8 cellular contexts compared by ENCODE assay signal in the genomic region with DNA sequence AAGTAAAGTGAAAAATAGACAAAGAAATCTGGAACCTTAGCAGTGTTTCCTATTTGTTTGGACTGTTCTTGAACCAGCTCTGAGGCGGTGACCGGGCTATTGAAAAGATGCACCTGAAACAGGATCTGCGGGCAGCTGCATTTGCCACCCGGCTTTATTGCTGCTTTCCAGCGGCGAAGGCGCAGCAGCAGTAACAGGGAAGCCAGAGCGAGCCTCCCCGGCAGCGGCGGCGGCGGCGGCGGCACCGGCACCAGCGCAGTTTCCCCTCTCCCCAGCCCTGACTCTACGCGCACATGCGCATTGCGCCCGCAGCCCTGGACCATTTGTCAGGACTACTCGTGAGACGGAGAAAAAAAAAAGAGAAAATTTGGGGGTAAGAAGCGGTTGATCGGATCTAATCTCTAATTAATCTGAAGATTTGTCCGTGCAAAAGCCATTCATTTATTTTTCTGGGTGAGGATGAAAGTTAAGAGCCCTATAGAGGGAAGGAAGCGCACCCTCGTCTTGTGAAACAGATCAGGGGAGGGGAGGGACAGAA. TPM values are rescaled to one million over a fixed set of nuclear protein-coding genes. Genes with fewer than 3 reads are reported as not detected.
DNase-seq lines count a peak whose midpoint lies in the region; ATAC-seq, FAIRE-seq and TF ChIP-seq lines count a peak whose summit lies in the region.

A gene (plus strand): TSS at position 290 of the 538 bp plus-strand sequence. CDS start 24,119 bp downstream, outside the sequence.

- no peaks in the 10 kb centered on the region for H3K9me3 Mint-ChIP-seq in activated T-helper 2 cell treated with anti-CD3 and anti-CD28 coated beads, Interferon-gamma antibody, Interleukin-2, Interleukin-4, amounts not matched to agents 10 μg/mL and 5 μg/mL and 100 μg/mL, durations not matched to agents 14 hours and 24 hours and 36 hours
- H3K9me3 Mint-ChIP-seq in natural killer cell: no peaks in the 10 kb centered on the region
- no peaks in the 10 kb centered on the region for H3K9me3 Mint-ChIP-seq in stimulated activated memory B cell treated with anti-CD40 and anti-IgM and Interleukin-4, amounts not matched to agents 10 μg/mL and 1 μg/mL and 100 μg/mL, for 72 hours

- peaks cover 21% of the 10 kb centered on the region for H3K27me3 Mint-ChIP-seq in activated T-helper 2 cell treated with anti-CD3 and anti-CD28 coated beads, Interferon-gamma antibody, Interleukin-2, Interleukin-4, amounts not matched to agents 10 μg/mL and 5 μg/mL and 100 μg/mL, durations not matched to agents 14 hours and 24 hours and 36 hours (ENCODE audit: low read depth)
- no peaks in the 10 kb centered on the region for H3K27me3 Mint-ChIP-seq in natural killer cell (ENCODE audit: low read depth in 2 of 2)
- no peaks in the 10 kb centered on the region for H3K27me3 Mint-ChIP-seq in stimulated activated memory B cell treated with anti-CD40 and anti-IgM and Interleukin-4, amounts not matched to agents 10 μg/mL and 1 μg/mL and 100 μg/mL, for 72 hours

- H3K27ac Mint-ChIP-seq in activated T-helper 2 cell treated with anti-CD3 and anti-CD28 coated beads, Interferon-gamma antibody, Interleukin-2, Interleukin-4, amounts not matched to agents 10 μg/mL and 5 μg/mL and 100 μg/mL, durations not matched to agents 14 hours and 24 hours and 36 hours: peak within 1 kb of the TSS; percentile 93
- peak within 1 kb of the TSS; percentile 86 to 94 for H3K27ac Mint-ChIP-seq in natural killer cell
- H3K27ac Mint-ChIP-seq in stimulated activated memory B cell treated with anti-CD40 and anti-IgM and Interleukin-4, amounts not matched to agents 10 μg/mL and 1 μg/mL and 100 μg/mL, for 72 hours: peak within 1 kb of the TSS; percentile 94

- intact Hi-C loops in activated T-helper 2 cell treated with anti-CD3 and anti-CD28 coated beads, Interferon-gamma antibody, Interleukin-2, Interleukin-4, amounts not matched to agents 10 μg/mL and 5 μg/mL and 100 μg/mL, durations not matched to agents 14 hours and 24 hours and 36 hours (cut with micrococcal nuclease): no loop called here
- intact Hi-C loops in natural killer cell (cut with micrococcal nuclease): no loop called here

- ATAC-seq in GM21619 (IDR thresholded peaks at IDR 0.05; ENCODE audit: unreplicated experiment) (peak; percentile 63), natural killer cell (peak; percentile 70 to 83 (median 78))
- peak; percentile 87 for ATAC-seq in stimulated activated memory B cell treated with anti-CD40 and anti-IgM and Interleukin-4, amounts not matched to agents 10 μg/mL and 1 μg/mL and 100 μg/mL, for 72 hours

- FAIRE-seq in D721Med (lab: Jason Lieb, UNC): no peak

- TF ChIP-seq CTCF in D721Med (IDR thresholded peaks at IDR 0.05; ENCODE audit: insufficient read depth, missing control alignments) (no peak), fibroblast of pulmonary artery (IDR thresholded peaks at IDR 0.05; ENCODE audit: low read length, missing control alignments) (no peak), natural killer cell (IDR thresholded peaks at IDR 0.05) (no peak)

- peaks cover 8% of the 10 kb centered on the region for H3K4me1 Mint-ChIP-seq in activated T-helper 2 cell treated with anti-CD3 and anti-CD28 coated beads, Interferon-gamma antibody, Interleukin-2, Interleukin-4, amounts not matched to agents 10 μg/mL and 5 μg/mL and 100 μg/mL, durations not matched to agents 14 hours and 24 hours and 36 hours (ENCODE audit: low read depth)
- H3K4me1 Mint-ChIP-seq in natural killer cell: peaks cover 14 to 15% of the 10 kb centered on the region in 2 donors
- H3K4me1 Mint-ChIP-seq in stimulated activated memory B cell treated with anti-CD40 and anti-IgM and Interleukin-4, amounts not matched to agents 10 μg/mL and 1 μg/mL and 100 μg/mL, for 72 hours: peaks cover 19% of the 10 kb centered on the region

- peak within 1 kb of the TSS; percentile 70 for H3K4me3 ChIP-seq in Jurkat, Clone E6-1 (ENCODE audit: low read length)
- peak within 1 kb of the TSS; percentile 96 for H3K4me3 ChIP-seq in fibroblast of pulmonary artery (replicated peaks; ENCODE audit: low read depth, low read length)

- H3K4me3 Mint-ChIP-seq in activated T-helper 2 cell treated with anti-CD3 and anti-CD28 coated beads, Interferon-gamma antibody, Interleukin-2, Interleukin-4, amounts not matched to agents 10 μg/mL and 5 μg/mL and 100 μg/mL, durations not matched to agents 14 hours and 24 hours and 36 hours (ENCODE audit: low read depth): peak within 1 kb of the TSS; percentile 99
- peak within 1 kb of the TSS; percentile 99 for H3K4me3 Mint-ChIP-seq in natural killer cell
- H3K4me3 Mint-ChIP-seq in stimulated activated memory B cell treated with anti-CD40 and anti-IgM and Interleukin-4, amounts not matched to agents 10 μg/mL and 1 μg/mL and 100 μg/mL, for 72 hours: peak within 1 kb of the TSS; percentile 94

- DNase-seq in D721Med (ENCODE audit: insufficient read length, low spot score) (peak; percentile 38), RPMI8226 (peak; percentile 55), fibroblast of pulmonary artery (ENCODE audit: low read depth) (peak; percentile 87), natural killer cell (peak; percentile 74)
- DNase-seq in Jurkat, Clone E6-1 (ENCODE audit: low read depth, low spot score): peak; percentile 62
- DNase-seq in activated T-helper 2 cell treated with anti-CD3 and anti-CD28 coated beads, Interferon-gamma antibody, Interleukin-2, Interleukin-4, amounts not matched to agents 10 μg/mL and 5 μg/mL and 100 μg/mL, durations not matched to agents 14 hours and 24 hours and 36 hours (ENCODE audit: low spot score): peak; percentile 79

- H3K36me3 Mint-ChIP-seq in activated T-helper 2 cell treated with anti-CD3 and anti-CD28 coated beads, Interferon-gamma antibody, Interleukin-2, Interleukin-4, amounts not matched to agents 10 μg/mL and 5 μg/mL and 100 μg/mL, durations not matched to agents 14 hours and 24 hours and 36 hours (ENCODE audit: low read depth): peaks cover 3% of the 10 kb centered on the region
- peaks cover 8% of the 10 kb centered on the region for H3K36me3 Mint-ChIP-seq in natural killer cell
- no peaks in the 10 kb centered on the region for H3K36me3 Mint-ChIP-seq in stimulated activated memory B cell treated with anti-CD40 and anti-IgM and Interleukin-4, amounts not matched to agents 10 μg/mL and 1 μg/mL and 100 μg/mL, for 72 hours

RNA-seq across cellular contexts. Expression of the gene that starts here (rescaled TPM):
- polyA plus RNA-seq in Jurkat, Clone E6-1 (2012; ENCODE audit: insufficient read depth, insufficient read length): 6.3 TPM
- total RNA-seq in activated T-helper 2 cell treated with anti-CD3 and anti-CD28 coated beads, Interferon-gamma antibody, Interleukin-2, Interleukin-4, amounts not matched to agents 10 μg/mL and 5 μg/mL and 100 μg/mL, durations not matched to agents 14 hours and 24 hours and 36 hours: 7.0 and 8.3 TPM in 2 replicates
- total RNA-seq in natural killer cell: 10 to 100 TPM; 24.1 to 42.4 (median 27.5) TPM

Comparison
In these comparisons a context has a peak if more than half of its experiments do, and no peak if none do; other contexts are left out.
1. Peak in every context shown above with its lines: DNase-seq, ATAC-seq and H3K4me3 ChIP-seq.